10 cellular contexts compared by ENCODE assay signal in the genomic region with DNA sequence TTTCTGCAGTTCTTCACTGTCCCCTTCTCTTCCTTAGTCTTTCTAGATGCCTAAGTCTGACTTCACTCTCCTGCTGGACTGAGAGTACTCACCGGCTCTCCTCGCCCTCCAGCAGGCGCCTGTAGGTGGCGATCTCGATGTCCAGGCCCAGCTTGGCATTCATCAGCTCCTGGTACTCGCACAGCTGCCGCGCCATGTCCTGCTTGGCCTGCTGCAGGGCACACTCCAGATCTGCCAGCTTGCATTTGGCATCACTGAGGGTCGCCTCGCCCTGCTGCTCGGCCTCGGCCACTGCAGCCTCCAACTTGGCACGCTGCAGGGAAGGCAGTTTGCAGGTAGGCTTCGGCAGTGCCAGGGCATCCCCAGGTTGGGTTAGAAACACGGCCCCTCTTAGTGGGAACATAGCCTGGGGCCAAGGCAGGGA. TPM values are rescaled to one million over a fixed set of nuclear protein-coding genes. Genes with fewer than 3 reads are reported as not detected.
DNase-seq lines count a peak whose midpoint lies in the region; ATAC-seq, FAIRE-seq and TF ChIP-seq lines count a peak whose summit lies in the region.
"Had no signal": no experiment of that assay in that cellular context is flagged by ENCODE, and none has a peak within 500 bp of the region (broad histone marks: within the 10 kb centered on the region; RNA-seq: fewer than 3 reads in every experiment).

No MANE protein-coding gene starts in this region.

- H3K4me3 Mint-ChIP-seq in astrocyte (ENCODE audit: unreplicated experiment), result no peak overlapping the region

- FAIRE-seq in astrocyte (lab: Jason Lieb, UNC), result no peak

- no peak overlapping the region for H3K9ac ChIP-seq in astrocyte (ENCODE audit: low read length)

- CTCF ChIA-PET in RWPE1 (lab: Yijun Ruan, JAX), result interaction anchor here (0.7 to 1.7 kb wide), 7 partner anchors 19 to 458 kb away, joined by 3 to 4 read pairs (median 3); no protein-coding TSS in a partner anchor

- H4K20me1 ChIP-seq in astrocyte (ENCODE audit: insufficient read depth, low read length), result no peaks in the 10 kb centered on the region

- no peaks in the 10 kb centered on the region for H3K79me2 ChIP-seq in astrocyte (ENCODE audit: insufficient read depth, low read length)

- peaks cover 62% of the 10 kb centered on the region for H3K27me3 Mint-ChIP-seq in astrocyte (ENCODE audit: low read depth, unreplicated experiment)

- peaks cover 8% of the 10 kb centered on the region for H3K9me3 Mint-ChIP-seq in astrocyte (ENCODE audit: unreplicated experiment)

- H3K4me2 ChIP-seq in astrocyte (ENCODE audit: low read length), result no peak overlapping the region

- DNase-seq in COLO668 (lab: John Stamatoyannopoulos, UW; ENCODE audit: unreplicated experiment), result peak; percentile 32
- DNase-seq in HuH-7 (ENCODE audit: low spot score), result peak; percentile 65
- DNase-seq in astrocyte (ENCODE audit: low read depth), result no peak
- DNase-seq in kidney glomerular epithelial cell (lab: John Stamatoyannopoulos, UW), result peak; percentile 21
- DNase-seq in RWPE1 (ENCODE audit: low spot score), result no peak
- DNase-seq in NCI-H1694 treated with DMSO at 0.1 percent for 48 hours (lab: John Stamatoyannopoulos, UW), result no peak

- POLR2A ChIA-PET in RWPE1 (lab: Yijun Ruan, JAX; ENCODE audit: low non-redundant PET), result no interaction called here

- no peaks in the 10 kb centered on the region for H3K4me1 Mint-ChIP-seq in astrocyte (ENCODE audit: low read depth, unreplicated experiment)

- peaks cover 7% of the 10 kb centered on the region for H3K27me3 ChIP-seq in astrocyte (ENCODE audit: insufficient read depth, low read length)

- no peak overlapping the region for H3K27ac ChIP-seq in astrocyte (ENCODE audit: low read depth, low read length)
- H3K27ac ChIP-seq in RWPE1, result no peak overlapping the region
- H3K27ac ChIP-seq: epithelial cell of prostate, HL-60 had no signal

- no peak overlapping the region for H3K4me3 ChIP-seq in astrocyte (ENCODE audit: insufficient read depth, low read depth, low read length)

- no peak for ATAC-seq in GM18873 (IDR thresholded peaks at IDR 0.05; ENCODE audit: low FRiP score, unreplicated experiment)
- no peak for ATAC-seq in GM21423 (IDR thresholded peaks at IDR 0.05; ENCODE audit: unreplicated experiment)

- H3K4me1 ChIP-seq in astrocyte (ENCODE audit: insufficient read depth, low read length), result no peaks in the 10 kb centered on the region

- no peak overlapping the region for H2AFZ ChIP-seq in astrocyte (ENCODE audit: low read depth, low read length)

- no peaks in the 10 kb centered on the region for H3K36me3 ChIP-seq in astrocyte (ENCODE audit: insufficient read depth, low read length)

- no peaks in the 10 kb centered on the region for H3K9me3 ChIP-seq in astrocyte (ENCODE audit: insufficient read depth, low read depth, low read length)

- H3K36me3 Mint-ChIP-seq in astrocyte (ENCODE audit: low read depth, unreplicated experiment), result no peaks in the 10 kb centered on the region

- peak; percentile 54 for TF ChIP-seq CTCF in astrocyte (IDR thresholded peaks at IDR 0.05; ENCODE audit: insufficient read depth, low read depth, low read length)
- TF ChIP-seq CTCF in RWPE1 (conservative IDR thresholded peaks at IDR 0.05; ENCODE audit: low read depth), result no peak; the same call in 1 of the 2 replicates

- no peak overlapping the region for H3K27ac Mint-ChIP-seq in astrocyte (ENCODE audit: unreplicated experiment)

RNA-seq across cellular contexts. Expression of a gene that starts 5.2 kb away (rescaled TPM):
- not detected in 2 replicates for total RNA-seq in astrocyte

RNA-seq across cellular contexts. Expression of a gene that starts 13.0 kb away (rescaled TPM):
- total RNA-seq in astrocyte, result not detected in 2 replicates

RNA-seq across cellular contexts. Expression of a gene that starts 25.9 kb away (rescaled TPM):
- total RNA-seq in astrocyte, result not detected in 2 replicates

RNA-seq across cellular contexts. Expression of a gene that starts 53.9 kb away (rescaled TPM):
- not detected in 2 replicates for total RNA-seq in astrocyte

RNA-seq across cellular contexts. Expression of a gene that starts 59.1 kb away (rescaled TPM):
- not detected in 2 replicates for total RNA-seq in astrocyte

Comparison
In these comparisons a context has a peak if more than half of its experiments do, and no peak if none do; other contexts are left out.
1. DNase-seq: peak in COLO668 (single experiment), HuH-7 (single experiment) and kidney glomerular epithelial cell (single experiment); none in astrocyte (single experiment), RWPE1 (single experiment) and NCI-H1694 treated with DMSO at 0.1 percent for 48 hours (single experiment).